ENCODE assay signal across 20 cellular contexts in genomic region chr13:36353001-36353400, GRCh38.
"Had no signal": no experiment of that assay in that cellular context is flagged by ENCODE, and none has a peak within 500 bp of the region (broad histone marks: within the 10 kb centered on the region; RNA-seq: fewer than 3 reads in every experiment).

No MANE protein-coding gene starts in this region.

- ATAC-seq: activated CD4-positive, CD25-positive, alpha-beta regulatory T cell treated with anti-CD3 and anti-CD28 coated beads, Interleukin-2, amount 50 U/mL, for 24 hours; activated CD8-positive, alpha-beta memory T cell treated with anti-CD3 and anti-CD28 coated beads, Interleukin-2, amount 10 ng/mL, durations not matched to agents 7 days and 5 days; foreskin keratinocyte; left lobe of liver; psoas muscle had no signal

- DNase-seq: activated CD4-positive, alpha-beta T cell treated with anti-CD3 and anti-CD28 coated beads, Interleukin-2, amount 50 U/mL, for 48 hours; activated CD8-positive, alpha-beta memory T cell treated with anti-CD3 and anti-CD28 coated beads, Interleukin-2, amount 10 ng/mL, durations not matched to agents 7 days and 5 days; activated gamma-delta T cell; activated T-cell treated with anti-CD3 and anti-CD28 coated beads, Interleukin-2, amount 50 U/mL, for 24 hours; aorta; cortex of kidney; endodermal cell; head of caudate nucleus; mammary epithelial cell; nephron progenitor cell; psoas muscle; sigmoid colon; stimulated activated CD4-positive, alpha-beta T cell treated with anti-CD3 and anti-CD28 coated beads, Interleukin-12 subunit alpha, Interleukin-12 subunit beta, amount 100 ng/mL, for 4 hours; stimulated activated naive CD4-positive, alpha-beta T cell treated with Interleukin-2 at 50 U/mL for 16 hours; T-helper 2 cell had no signal

- H3K9me3 Mint-ChIP-seq: activated T-cell treated with anti-CD3 and anti-CD28 coated beads, Interleukin-2, amount 50 U/mL, for 24 hours; type B pancreatic cell had no signal

- H3K27ac ChIP-seq: foreskin keratinocyte, psoas muscle, sigmoid colon had no signal

- H3K9me3 ChIP-seq: psoas muscle, sigmoid colon had no signal

- H3K4me3 ChIP-seq: psoas muscle, sigmoid colon had no signal

- H3K36me3 Mint-ChIP-seq: activated CD8-positive, alpha-beta memory T cell treated with anti-CD3 and anti-CD28 coated beads, Interleukin-2, amount 10 ng/mL, durations not matched to agents 7 days and 5 days; activated naive CD8-positive, alpha-beta T cell; type B pancreatic cell had no signal

- H3K27ac Mint-ChIP-seq: activated CD8-positive, alpha-beta memory T cell treated with anti-CD3 and anti-CD28 coated beads, Interleukin-2, amount 10 ng/mL, durations not matched to agents 7 days and 5 days; activated naive CD8-positive, alpha-beta T cell; activated T-cell treated with anti-CD3 and anti-CD28 coated beads, Interleukin-2, amount 50 U/mL, for 24 hours; endodermal cell; nephron progenitor cell; type B pancreatic cell had no signal

- H3K27me3 Mint-ChIP-seq: activated CD8-positive, alpha-beta memory T cell treated with anti-CD3 and anti-CD28 coated beads, Interleukin-2, amount 10 ng/mL, durations not matched to agents 7 days and 5 days; activated naive CD8-positive, alpha-beta T cell; type B pancreatic cell had no signal

- H3K27me3 ChIP-seq: foreskin keratinocyte, sigmoid colon had no signal

- H3K4me3 Mint-ChIP-seq: activated CD8-positive, alpha-beta memory T cell treated with anti-CD3 and anti-CD28 coated beads, Interleukin-2, amount 10 ng/mL, durations not matched to agents 7 days and 5 days; activated naive CD8-positive, alpha-beta T cell; activated T-cell treated with anti-CD3 and anti-CD28 coated beads, Interleukin-2, amount 50 U/mL, for 24 hours; endodermal cell; nephron progenitor cell; type B pancreatic cell had no signal

- H3K4me1 ChIP-seq: psoas muscle had no signal

- H3K36me3 ChIP-seq: sigmoid colon had no signal
